ENCODE assay signal across 2 cellular contexts in the genomic region with DNA sequence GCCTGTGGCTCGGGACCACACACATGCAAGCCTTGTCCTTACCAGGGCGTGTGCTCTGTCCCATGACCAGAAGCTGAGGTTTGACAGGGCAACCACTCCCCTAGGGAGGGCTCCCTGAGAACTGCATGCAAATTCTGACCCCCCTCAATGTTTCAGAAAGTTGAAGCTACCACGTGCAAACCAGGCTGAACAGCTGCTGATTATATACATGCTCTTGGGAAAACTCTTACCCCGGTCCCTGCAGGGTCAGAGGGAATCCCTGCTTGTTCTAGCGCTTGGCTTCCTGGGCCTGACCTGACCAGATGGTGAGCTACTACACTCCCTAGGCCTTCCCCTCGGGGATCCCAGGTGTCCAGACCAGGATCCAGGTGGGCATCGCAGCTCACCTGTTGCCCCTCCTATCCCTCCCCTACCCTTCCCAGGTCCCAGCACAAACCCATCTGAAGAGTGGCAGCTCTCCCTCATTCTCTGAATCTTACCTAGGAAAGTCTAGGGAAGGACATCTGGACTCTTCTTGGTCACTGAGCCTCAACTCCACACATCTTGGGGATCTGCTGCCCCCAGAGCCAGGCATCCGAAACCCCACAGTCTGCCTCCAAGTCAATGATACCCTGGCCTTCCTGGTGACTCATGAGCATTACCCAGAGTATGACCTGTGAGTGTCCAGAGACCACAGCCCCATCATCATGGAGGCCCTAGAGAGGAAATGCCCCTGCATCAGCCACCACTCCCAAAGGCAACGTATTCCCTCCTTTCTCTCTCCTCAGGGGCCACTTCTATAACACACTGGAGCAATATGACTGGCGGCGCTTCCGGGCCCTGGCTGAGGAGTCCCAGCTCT.
TF ChIP-seq lines count a peak whose summit lies in the region.

No MANE protein-coding gene starts in this region.

TF ChIP-seq in HepG2, 621 proteins besides CTCF, POLR2A, EP300 and RAD21:
- TF ChIP-seq, protein P1, sequence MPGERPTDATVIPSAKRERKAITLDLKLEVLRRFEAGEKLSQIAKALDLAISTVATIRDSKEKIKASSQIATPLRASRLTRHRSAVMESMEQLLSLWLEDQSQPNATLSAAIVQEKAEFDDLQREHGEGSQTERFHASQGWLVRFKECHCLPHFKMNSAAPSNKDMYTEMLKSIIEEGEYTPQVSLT (CRISPR knock-in tag; IDR thresholded peaks at IDR 0.05; ENCODE audit: borderline replicate concordance, low read depth): no peak
- TF ChIP-seq NFIC (IDR thresholded peaks at IDR 0.05; ENCODE audit: low read length): no peak
- TF ChIP-seq, protein P2, sequence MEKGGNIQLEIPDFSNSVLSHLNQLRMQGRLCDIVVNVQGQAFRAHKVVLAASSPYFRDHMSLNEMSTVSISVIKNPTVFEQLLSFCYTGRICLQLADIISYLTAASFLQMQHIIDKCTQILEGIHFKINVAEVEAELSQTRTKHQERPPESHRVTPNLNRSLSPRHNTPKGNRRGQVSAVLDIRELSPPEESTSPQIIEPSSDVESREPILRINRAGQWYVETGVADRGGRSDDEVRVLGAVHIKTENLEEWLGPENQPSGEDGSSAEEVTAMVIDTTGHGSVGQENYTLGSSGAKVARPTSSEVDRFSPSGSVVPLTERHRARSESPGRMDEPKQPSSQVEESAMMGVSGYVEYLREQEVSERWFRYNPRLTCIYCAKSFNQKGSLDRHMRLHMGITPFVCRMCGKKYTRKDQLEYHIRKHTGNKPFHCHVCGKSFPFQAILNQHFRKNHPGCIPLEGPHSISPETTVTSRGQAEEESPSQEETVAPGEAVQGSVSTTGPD (CRISPR knock-in tag; IDR thresholded peaks at IDR 0.05): no peak
- TF ChIP-seq, protein P3, sequence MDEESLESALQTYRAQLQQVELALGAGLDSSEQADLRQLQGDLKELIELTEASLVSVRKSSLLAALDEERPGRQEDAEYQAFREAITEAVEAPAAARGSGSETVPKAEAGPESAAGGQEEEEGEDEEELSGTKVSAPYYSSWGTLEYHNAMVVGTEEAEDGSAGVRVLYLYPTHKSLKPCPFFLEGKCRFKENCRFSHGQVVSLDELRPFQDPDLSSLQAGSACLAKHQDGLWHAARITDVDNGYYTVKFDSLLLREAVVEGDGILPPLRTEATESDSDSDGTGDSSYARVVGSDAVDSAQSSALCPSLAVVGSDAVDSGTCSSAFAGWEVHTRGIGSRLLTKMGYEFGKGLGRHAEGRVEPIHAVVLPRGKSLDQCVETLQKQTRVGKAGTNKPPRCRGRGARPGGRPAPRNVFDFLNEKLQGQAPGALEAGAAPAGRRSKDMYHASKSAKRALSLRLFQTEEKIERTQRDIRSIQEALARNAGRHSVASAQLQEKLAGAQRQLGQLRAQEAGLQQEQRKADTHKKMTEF (CRISPR knock-in tag; IDR thresholded peaks at IDR 0.05): no peak
- TF ChIP-seq ERF (CRISPR knock-in tag; IDR thresholded peaks at IDR 0.05): no peak
- TF ChIP-seq ZIK1 (CRISPR knock-in tag; IDR thresholded peaks at IDR 0.05; ENCODE audit: borderline replicate concordance, low read depth): no peak
- TF ChIP-seq, protein P4, sequence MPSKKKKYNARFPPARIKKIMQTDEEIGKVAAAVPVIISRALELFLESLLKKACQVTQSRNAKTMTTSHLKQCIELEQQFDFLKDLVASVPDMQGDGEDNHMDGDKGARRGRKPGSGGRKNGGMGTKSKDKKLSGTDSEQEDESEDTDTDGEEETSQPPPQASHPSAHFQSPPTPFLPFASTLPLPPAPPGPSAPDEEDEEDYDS (CRISPR knock-in tag; IDR thresholded peaks at IDR 0.05): no peak
- no peak for TF ChIP-seq IRF2 (CRISPR knock-in tag; IDR thresholded peaks at IDR 0.05)
- no peak for TF ChIP-seq PAX8 (CRISPR knock-in tag; IDR thresholded peaks at IDR 0.05; ENCODE audit: borderline replicate concordance)
- TF ChIP-seq, protein P5, sequence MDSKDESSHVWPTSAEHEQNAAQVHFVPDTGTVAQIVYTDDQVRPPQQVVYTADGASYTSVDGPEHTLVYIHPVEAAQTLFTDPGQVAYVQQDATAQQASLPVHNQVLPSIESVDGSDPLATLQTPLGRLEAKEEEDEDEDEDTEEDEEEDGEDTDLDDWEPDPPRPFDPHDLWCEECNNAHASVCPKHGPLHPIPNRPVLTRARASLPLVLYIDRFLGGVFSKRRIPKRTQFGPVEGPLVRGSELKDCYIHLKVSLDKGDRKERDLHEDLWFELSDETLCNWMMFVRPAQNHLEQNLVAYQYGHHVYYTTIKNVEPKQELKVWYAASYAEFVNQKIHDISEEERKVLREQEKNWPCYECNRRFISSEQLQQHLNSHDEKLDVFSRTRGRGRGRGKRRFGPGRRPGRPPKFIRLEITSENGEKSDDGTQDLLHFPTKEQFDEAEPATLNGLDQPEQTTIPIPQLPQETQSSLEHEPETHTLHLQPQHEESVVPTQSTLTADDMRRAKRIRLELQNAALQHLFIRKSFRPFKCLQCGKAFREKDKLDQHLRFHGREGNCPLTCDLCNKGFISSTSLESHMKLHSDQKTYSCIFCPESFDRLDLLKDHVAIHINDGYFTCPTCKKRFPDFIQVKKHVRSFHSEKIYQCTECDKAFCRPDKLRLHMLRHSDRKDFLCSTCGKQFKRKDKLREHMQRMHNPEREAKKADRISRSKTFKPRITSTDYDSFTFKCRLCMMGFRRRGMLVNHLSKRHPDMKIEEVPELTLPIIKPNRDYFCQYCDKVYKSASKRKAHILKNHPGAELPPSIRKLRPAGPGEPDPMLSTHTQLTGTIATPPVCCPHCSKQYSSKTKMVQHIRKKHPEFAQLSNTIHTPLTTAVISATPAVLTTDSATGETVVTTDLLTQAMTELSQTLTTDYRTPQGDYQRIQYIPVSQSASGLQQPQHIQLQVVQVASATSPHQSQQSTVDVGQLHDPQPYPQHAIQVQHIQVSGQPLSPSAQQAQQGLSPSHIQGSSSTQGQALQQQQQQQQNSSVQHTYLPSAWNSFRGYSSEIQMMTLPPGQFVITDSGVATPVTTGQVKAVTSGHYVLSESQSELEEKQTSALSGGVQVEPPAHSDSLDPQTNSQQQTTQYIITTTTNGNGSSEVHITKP (CRISPR knock-in tag; IDR thresholded peaks at IDR 0.05; ENCODE audit: low read depth): no peak
- TF ChIP-seq KLF9 (CRISPR knock-in tag; IDR thresholded peaks at IDR 0.05; ENCODE audit: low read depth): no peak
- TF ChIP-seq TCF7 (IDR thresholded peaks at IDR 0.05; ENCODE audit: low read depth): no peak

TF ChIP-seq in IMR-90, 13 proteins besides CTCF, POLR2A, EP300 and RAD21:
- TF ChIP-seq MXI1 (IDR thresholded peaks at IDR 0.05; ENCODE audit: borderline replicate concordance, low read depth, low read length) (no peak), CHD1 (IDR thresholded peaks at IDR 0.05; ENCODE audit: low read depth, low read length) (no peak), MAFK (IDR thresholded peaks at IDR 0.05; ENCODE audit: low read depth, low read length) (no peak), FOS (IDR thresholded peaks at IDR 0.05; ENCODE audit: low read depth, low read length) (no peak), RCOR1 (IDR thresholded peaks at IDR 0.05; ENCODE audit: insufficient replicate concordance, low read length) (no peak), CEBPB (IDR thresholded peaks at IDR 0.05; ENCODE audit: low read depth, low read length) (no peak), BHLHE40 (IDR thresholded peaks at IDR 0.05; ENCODE audit: low read depth, low read length) (no peak), RFX5 (IDR thresholded peaks at IDR 0.05; ENCODE audit: low read depth, low read length) (no peak), MAZ (IDR thresholded peaks at IDR 0.05; ENCODE audit: borderline replicate concordance, low read depth, low read length) (no peak), NFE2L2 (IDR thresholded peaks at IDR 0.05; ENCODE audit: low read depth, low read length) (no peak), SMC3 (IDR thresholded peaks at IDR 0.05; ENCODE audit: low read depth, low read length) (no peak)
- TF ChIP-seq, protein P6, sequence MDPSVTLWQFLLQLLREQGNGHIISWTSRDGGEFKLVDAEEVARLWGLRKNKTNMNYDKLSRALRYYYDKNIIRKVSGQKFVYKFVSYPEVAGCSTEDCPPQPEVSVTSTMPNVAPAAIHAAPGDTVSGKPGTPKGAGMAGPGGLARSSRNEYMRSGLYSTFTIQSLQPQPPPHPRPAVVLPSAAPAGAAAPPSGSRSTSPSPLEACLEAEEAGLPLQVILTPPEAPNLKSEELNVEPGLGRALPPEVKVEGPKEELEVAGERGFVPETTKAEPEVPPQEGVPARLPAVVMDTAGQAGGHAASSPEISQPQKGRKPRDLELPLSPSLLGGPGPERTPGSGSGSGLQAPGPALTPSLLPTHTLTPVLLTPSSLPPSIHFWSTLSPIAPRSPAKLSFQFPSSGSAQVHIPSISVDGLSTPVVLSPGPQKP (IDR thresholded peaks at IDR 0.05; ENCODE audit: borderline replicate concordance, low read depth, low read length): no peak
- TF ChIP-seq, protein P7, sequence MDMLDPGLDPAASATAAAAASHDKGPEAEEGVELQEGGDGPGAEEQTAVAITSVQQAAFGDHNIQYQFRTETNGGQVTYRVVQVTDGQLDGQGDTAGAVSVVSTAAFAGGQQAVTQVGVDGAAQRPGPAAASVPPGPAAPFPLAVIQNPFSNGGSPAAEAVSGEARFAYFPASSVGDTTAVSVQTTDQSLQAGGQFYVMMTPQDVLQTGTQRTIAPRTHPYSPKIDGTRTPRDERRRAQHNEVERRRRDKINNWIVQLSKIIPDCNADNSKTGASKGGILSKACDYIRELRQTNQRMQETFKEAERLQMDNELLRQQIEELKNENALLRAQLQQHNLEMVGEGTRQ (IDR thresholded peaks at IDR 0.05; ENCODE audit: low read depth, low read length): no peak
